In the genomic region with DNA sequence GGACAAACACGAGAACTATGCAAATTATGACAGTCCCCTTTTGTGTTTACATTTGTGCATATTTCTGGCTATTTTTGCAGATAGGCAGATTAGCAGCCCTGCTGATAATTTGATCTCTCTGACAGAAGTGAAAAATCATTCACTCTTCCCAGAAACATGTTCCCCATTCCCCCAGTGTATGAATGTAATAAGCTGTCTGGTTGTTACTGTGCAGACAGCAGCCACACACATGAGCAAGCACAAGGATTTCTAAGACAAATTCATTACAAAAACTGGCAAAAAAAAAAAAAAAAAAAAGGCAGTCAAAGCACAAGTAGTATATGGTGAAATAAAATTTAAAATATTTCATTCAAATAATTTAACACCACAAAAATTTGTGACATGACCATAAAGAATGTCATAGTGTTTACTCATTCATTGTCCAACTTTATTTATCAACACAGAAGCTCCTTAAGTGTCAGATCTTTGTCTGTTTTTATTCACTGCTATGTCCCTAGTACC, we compare ENCODE assay signal across 18 cellular contexts.
DNase-seq lines count a peak whose midpoint lies in the region; ATAC-seq and TF ChIP-seq lines count a peak whose summit lies in the region.
"Had no signal": no experiment of that assay in that cellular context is flagged by ENCODE, and none has a peak within 500 bp of the region (broad histone marks: within the 10 kb centered on the region; RNA-seq: fewer than 3 reads in every experiment).

No MANE protein-coding gene starts in this region.

- H3K4me1 Mint-ChIP-seq in activated T-cell treated with anti-CD3 and anti-CD28 coated beads, Interleukin-2, amount 50 U/mL, for 72 hours (ENCODE audit: low read depth), result no peaks in the 10 kb centered on the region

- no peak overlapping the region for H3K4me3 Mint-ChIP-seq in activated T-cell treated with anti-CD3 and anti-CD28 coated beads, Interleukin-2, amount 50 U/mL, for 72 hours
- H3K4me3 Mint-ChIP-seq: CD4-positive, alpha-beta T cell; HFFc6 had no signal

- ATAC-seq in PC-3, result peak; percentile 42
- ATAC-seq in HG02642 (IDR thresholded peaks at IDR 0.05; ENCODE audit: poor library complexity, unreplicated experiment), result no peak
- ATAC-seq in HG03439 (IDR thresholded peaks at IDR 0.05; ENCODE audit: unreplicated experiment), result no peak
- no peak for ATAC-seq in activated T-cell treated with anti-CD3 and anti-CD28 coated beads, Interleukin-2, amount 50 U/mL, for 72 hours (replicated peaks in 1 of 2)
- ATAC-seq: HepG2 had no signal

- no peak overlapping the region for H2AFZ ChIP-seq in PC-3 (ENCODE audit: low read length)

- no peaks in the 10 kb centered on the region for H3F3A ChIP-seq in PC-3 (ENCODE audit: low read length, unreplicated experiment)

- peaks cover 45% of the 10 kb centered on the region for H3K4me1 ChIP-seq in PC-3 (ENCODE audit: insufficient read depth, low read length)

- no peak overlapping the region for H3K27ac ChIP-seq in PC-3 (ENCODE audit: low read length)
- H3K27ac ChIP-seq: KMS-11 had no signal

- H3K79me2 ChIP-seq in PC-3 (ENCODE audit: low read length), result no peaks in the 10 kb centered on the region

- no peaks in the 10 kb centered on the region for H3K9me2 ChIP-seq in PC-3 (replicated peaks; ENCODE audit: low read length)

- POLR2A ChIA-PET in PC-3 (lab: Charles Lee; ENCODE audit: unreplicated experiment), result no interaction called here

- no peak overlapping the region for H3K4me3 ChIP-seq in PC-3 (ENCODE audit: low read length)

- no peak for TF ChIP-seq CTCF in PC-3 (conservative IDR thresholded peaks at IDR 0.05; ENCODE audit: low read depth, low read length)

- intact Hi-C loops in PC-3 (cut with micrococcal nuclease), result loop anchor here (10.0 kb wide), 1 partner anchor 145 kb away; no protein-coding TSS in a partner anchor

- H3K27me3 ChIP-seq in PC-3 (ENCODE audit: low read length), result no peaks in the 10 kb centered on the region

- DNase-seq in EH (ENCODE audit: low read depth), result peak; percentile 24
- DNase-seq in PC-3, result peak; percentile 64
- DNase-seq in foreskin melanocyte, result peak; percentile 32
- DNase-seq in renal cortical epithelial cell (ENCODE audit: low read depth), result peak; percentile 28
- no peak for DNase-seq in activated CD4-positive, alpha-beta T cell treated with anti-CD3 and anti-CD28 coated beads, Interleukin-2, amount 50 U/mL, for 48 hours
- no peak for DNase-seq in activated T-cell treated with anti-CD3 and anti-CD28 coated beads, Interleukin-2, amount 50 U/mL, for 72 hours
- DNase-seq: CD4-positive, alpha-beta T cell; DMS79 treated with DMSO at 0.1 percent for 48 hours; GOT3; HFFc6; NCI-H1417 treated with DMSO at 0.1 percent for 48 hours; NCI-H2029 treated with DMSO at 0.1 percent for 48 hours; NCI-H524 treated with DMSO at 0.1 percent for 48 hours; RPMI8226 had no signal

- H3K4me2 ChIP-seq in PC-3 (ENCODE audit: low read length), result peak overlapping the region; percentile 41
- H3K4me2 ChIP-seq: KMS-11 had no signal

- CTCF ChIA-PET in PC-3 (lab: Charles Lee), result no interaction called here

- no peaks in the 10 kb centered on the region for H3K36me3 ChIP-seq in PC-3 (ENCODE audit: low read depth, low read length)

- H3K9ac ChIP-seq in PC-3 (ENCODE audit: low read length), result no peak overlapping the region
- H3K9ac ChIP-seq: KMS-11 had no signal

- H4K20me1 ChIP-seq in PC-3 (ENCODE audit: low read length), result no peaks in the 10 kb centered on the region

- peaks cover 0 to 2% of the 10 kb centered on the region in 2 donors for H3K9me3 Mint-ChIP-seq in activated T-cell treated with anti-CD3 and anti-CD28 coated beads, Interleukin-2, amount 50 U/mL, for 72 hours

- H3K27me3 Mint-ChIP-seq in activated T-cell treated with anti-CD3 and anti-CD28 coated beads, Interleukin-2, amount 50 U/mL, for 72 hours (ENCODE audit: low read depth), result no peaks in the 10 kb centered on the region
- H3K27me3 Mint-ChIP-seq: CD4-positive, alpha-beta T cell had no signal

- H3K27ac Mint-ChIP-seq in activated T-cell treated with anti-CD3 and anti-CD28 coated beads, Interleukin-2, amount 50 U/mL, for 72 hours, result no peak overlapping the region
- H3K27ac Mint-ChIP-seq: CD4-positive, alpha-beta T cell; HFFc6 had no signal

- no TSS peak for BruUV-seq in PC-3 (replicated peaks; lab: Mats Ljungman, UMichigan)

- H3K36me3 Mint-ChIP-seq in activated T-cell treated with anti-CD3 and anti-CD28 coated beads, Interleukin-2, amount 50 U/mL, for 72 hours (ENCODE audit: insufficient read depth in 2 of 2), result no peaks in the 10 kb centered on the region

- no peaks in the 10 kb centered on the region for H3K9me3 ChIP-seq in PC-3 (ENCODE audit: low read length)

Comparison
In these comparisons a context has a peak if more than half of its experiments do, and no peak if none do; other contexts are left out.
1. DNase-seq: peak in EH (single experiment), PC-3 (single experiment), foreskin melanocyte (single experiment) and renal cortical epithelial cell (single experiment); none in activated CD4-positive, alpha-beta T cell treated with anti-CD3 and anti-CD28 coated beads, Interleukin-2, amount 50 U/mL, for 48 hours (0 of 2) and activated T-cell treated with anti-CD3 and anti-CD28 coated beads, Interleukin-2, amount 50 U/mL, for 72 hours (0 of 2).